ENCODE assay signal across 19 cellular contexts in genomic region chr3:8485943-8486342, GRCh38.
"Had no signal": no experiment of that assay in that cellular context is flagged by ENCODE, and none has a peak within 500 bp of the region (broad histone marks: within the 10 kb centered on the region; RNA-seq: fewer than 3 reads in every experiment).

No MANE protein-coding gene starts in this region.

- H3K36me3 ChIP-seq: sigmoid colon, WERI-Rb-1 had no signal

- H3K4me1 Mint-ChIP-seq: activated T-helper 17 cell treated with anti-CD3 and anti-CD28 coated beads, Interleukin-2, amount 50 U/mL, for 72 hours; immature natural killer cell; T-cell had no signal

- H3K27me3 ChIP-seq: foreskin keratinocyte, sigmoid colon had no signal

- H3K4me3 Mint-ChIP-seq: activated CD8-positive, alpha-beta T cell treated with anti-CD3 and anti-CD28 coated beads, Interleukin-2, amount 10 ng/mL, durations not matched to agents 7 days and 5 days; activated T-cell treated with anti-CD3 and anti-CD28 coated beads, Interleukin-2, amount 50 U/mL, for 24 hours; activated T-helper 17 cell treated with anti-CD3 and anti-CD28 coated beads, Interleukin-2, amount 50 U/mL, for 72 hours; immature natural killer cell; nephron progenitor cell; T-cell had no signal

- H3K4me3 ChIP-seq: sigmoid colon had no signal

- H3K27me3 Mint-ChIP-seq: activated T-cell treated with anti-CD3 and anti-CD28 coated beads, Interleukin-2, amount 50 U/mL, for 24 hours; activated T-helper 17 cell treated with anti-CD3 and anti-CD28 coated beads, Interleukin-2, amount 50 U/mL, for 72 hours had no signal

- H3K36me3 Mint-ChIP-seq: activated naive CD4-positive, alpha-beta T cell treated with anti-CD3 and anti-CD28 coated beads, Interleukin-2, amount 50 U/mL, for 72 hours; immature natural killer cell; T-cell had no signal

- H3K27ac Mint-ChIP-seq: activated CD8-positive, alpha-beta T cell treated with anti-CD3 and anti-CD28 coated beads, Interleukin-2, amount 10 ng/mL, durations not matched to agents 7 days and 5 days; activated naive CD4-positive, alpha-beta T cell treated with anti-CD3 and anti-CD28 coated beads, Interleukin-2, amount 50 U/mL, for 72 hours; activated T-cell treated with anti-CD3 and anti-CD28 coated beads, Interleukin-2, amount 50 U/mL, for 24 hours; activated T-helper 17 cell treated with anti-CD3 and anti-CD28 coated beads, Interleukin-2, amount 50 U/mL, for 72 hours; immature natural killer cell; nephron progenitor cell; T-cell had no signal

- H3K27ac ChIP-seq: foreskin keratinocyte, WERI-Rb-1 had no signal

- DNase-seq: activated CD4-positive, alpha-beta T cell treated with anti-CD3 and anti-CD28 coated beads, Interleukin-2, amount 50 U/mL, for 1 hour; activated CD4-positive, CD25-positive, alpha-beta regulatory T cell treated with anti-CD3 and anti-CD28 coated beads, Interleukin-2, amount 50 U/mL, for 72 hours; activated CD8-positive, alpha-beta memory T cell treated with anti-CD3 and anti-CD28 coated beads, Interleukin-2, amount 50 U/mL, for 4 hours; activated CD8-positive, alpha-beta T cell treated with anti-CD3 and anti-CD28 coated beads, Interleukin-2, amount 10 ng/mL, durations not matched to agents 7 days and 5 days; activated T-cell treated with anti-CD3 and anti-CD28 coated beads, Interleukin-2, amount 50 U/mL, for 24 hours; foreskin keratinocyte; immature natural killer cell; left ventricle myocardium superior; mammary epithelial cell; nephron progenitor cell; posterior cingulate gyrus; retina; sigmoid colon; stimulated activated CD4-positive, alpha-beta T cell treated with anti-CD3 and anti-CD28 coated beads, Interleukin-4, amount 100 ng/mL, for 1 hour; stimulated activated naive CD4-positive, alpha-beta T cell; T-cell; WERI-Rb-1 had no signal

- H3K9me3 Mint-ChIP-seq: activated T-cell treated with anti-CD3 and anti-CD28 coated beads, Interleukin-2, amount 50 U/mL, for 24 hours; activated T-helper 17 cell treated with anti-CD3 and anti-CD28 coated beads, Interleukin-2, amount 50 U/mL, for 72 hours; immature natural killer cell; T-cell had no signal

- H3K4me1 ChIP-seq: foreskin keratinocyte had no signal

- H3K9me3 ChIP-seq: sigmoid colon had no signal
